Comparison of ENCODE assay signal across 17 cellular contexts in genomic region chr9:86330186-86330585, GRCh38.
"Had no signal": no experiment of that assay in that cellular context is flagged by ENCODE, and none has a peak within 500 bp of the region (broad histone marks: within the 10 kb centered on the region; RNA-seq: fewer than 3 reads in every experiment).

No MANE protein-coding gene starts in this region.

- H3K4me1 Mint-ChIP-seq: endodermal cell had no signal

- H3K4me3 Mint-ChIP-seq: endodermal cell, naive B cell had no signal

- H3K27ac Mint-ChIP-seq: endodermal cell had no signal

- H3K27me3 Mint-ChIP-seq: naive B cell had no signal

- FAIRE-seq: endothelial cell of umbilical vein had no signal

- DNase-seq: colonic mucosa; dermis blood vessel endothelial cell; endodermal cell; foreskin melanocyte; head of caudate nucleus; left colon; left ventricle myocardium superior; mesendoderm; naive B cell; sigmoid colon; stimulated activated CD4-positive, alpha-beta T cell treated with anti-CD3 and anti-CD28 coated beads, Interleukin-2, amount 100 ng/mL, for 24 hours; stimulated activated CD4-positive, alpha-beta T cell treated with anti-CD3 and anti-CD28 coated beads, Interleukin-4, amount 100 ng/mL, for 4 hours; stimulated activated naive CD4-positive, alpha-beta T cell; thyroid gland; upper lobe of left lung; uterus had no signal

- ATAC-seq: left colon, left ventricle myocardium superior had no signal
